In the genomic region with DNA sequence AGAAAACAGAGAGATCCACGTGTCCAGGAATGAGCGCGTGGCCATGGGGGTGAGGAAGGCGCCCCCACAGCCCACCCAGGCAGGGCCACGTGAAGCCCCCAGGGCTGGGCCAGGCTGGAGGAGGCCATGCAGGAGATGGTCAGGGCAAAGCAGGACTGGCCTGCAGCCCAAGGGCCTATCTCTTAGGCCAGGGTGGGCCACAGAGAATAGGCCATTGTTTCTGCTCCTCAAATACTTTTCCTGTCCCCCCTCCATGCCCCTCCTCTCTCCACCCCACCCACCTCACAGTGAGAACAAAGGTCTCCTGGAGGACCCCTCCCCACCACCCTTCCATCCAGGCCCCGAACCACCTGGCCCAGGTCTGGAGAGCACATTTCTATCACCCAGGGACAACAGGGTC, we compare ENCODE assay signal across 14 cellular contexts. TPM values are rescaled to one million over a fixed set of nuclear protein-coding genes. Genes with fewer than 3 reads are reported as not detected.
DNase-seq lines count a peak whose midpoint lies in the region; ATAC-seq and TF ChIP-seq lines count a peak whose summit lies in the region.
"Had no signal": no experiment of that assay in that cellular context is flagged by ENCODE, and none has a peak within 500 bp of the region (broad histone marks: within the 10 kb centered on the region; RNA-seq: fewer than 3 reads in every experiment).

No MANE protein-coding gene starts in this region.

- no peaks in the 10 kb centered on the region for H3K79me2 ChIP-seq in PC-9 (ENCODE audit: low read depth)

- H3K27me3 ChIP-seq in cardiac muscle cell: no peaks in the 10 kb centered on the region
- H3K27me3 ChIP-seq in layer of hippocampus (ENCODE audit: control insufficient read depth, insufficient read depth, low read length): no peaks in the 10 kb centered on the region
- H3K27me3 ChIP-seq in PC-9 (ENCODE audit: insufficient read depth, low read depth): no peaks in the 10 kb centered on the region

- H3K36me3 ChIP-seq in cardiac muscle cell: no peaks in the 10 kb centered on the region
- no peaks in the 10 kb centered on the region for H3K36me3 ChIP-seq in PC-9 (ENCODE audit: low read depth)

- CTCF ChIA-PET in PC-9 (lab: Charles Lee): no interaction called here

- no TSS peak for BruUV-seq in PC-9 (replicated peaks; lab: Mats Ljungman, UMichigan)

- no peak overlapping the region for H3K4me3 Mint-ChIP-seq in CD14-positive monocyte
- H3K4me3 Mint-ChIP-seq in activated T-helper 1 cell treated with anti-CD3 and anti-CD28 coated beads, Interleukin-12 subunit alpha, Interleukin-12 subunit beta, Interleukin-2, Interleukin-4 antibody, amounts not matched to agents 30 ng/mL and 10 ng/mL and 1 ng/mL, durations not matched to agents 14 hours and 24 hours and 36 hours: no peak overlapping the region
- no peak overlapping the region for H3K4me3 Mint-ChIP-seq in T-helper 2 cell treated with Interferon-gamma antibody and Interleukin-4, amounts not matched to agents 5 μg/mL and 100 μg/mL, for 36 hours
- H3K4me3 Mint-ChIP-seq: activated CD4-positive, alpha-beta T cell treated with anti-CD3 and anti-CD28 coated beads, Interleukin-2, amount 10 ng/mL, durations not matched to agents 7 days and 5 days; T-helper 1 cell treated with Interleukin-12 subunit alpha and Interleukin-12 subunit beta and Interleukin-4 antibody, amounts not matched to agents 30 μg/mL and 1 μg/mL, for 36 hours had no signal

- peaks cover 4% of the 10 kb centered on the region for H3K4me1 Mint-ChIP-seq in CD14-positive monocyte
- peaks cover 3% of the 10 kb centered on the region for H3K4me1 Mint-ChIP-seq in activated T-helper 1 cell treated with anti-CD3 and anti-CD28 coated beads, Interleukin-12 subunit alpha, Interleukin-12 subunit beta, Interleukin-2, Interleukin-4 antibody, amounts not matched to agents 30 ng/mL and 10 ng/mL and 1 ng/mL, durations not matched to agents 14 hours and 24 hours and 36 hours (ENCODE audit: low read depth)
- H3K4me1 Mint-ChIP-seq in T-helper 2 cell treated with Interferon-gamma antibody and Interleukin-4, amounts not matched to agents 5 μg/mL and 100 μg/mL, for 36 hours (ENCODE audit: low read depth): no peaks in the 10 kb centered on the region
- H3K4me1 Mint-ChIP-seq: activated CD4-positive, alpha-beta T cell treated with anti-CD3 and anti-CD28 coated beads, Interleukin-2, amount 10 ng/mL, durations not matched to agents 7 days and 5 days had no signal

- intact Hi-C loops in cardiac septum (cut with DNase I): no loop called here
- intact Hi-C loops in sciatic nerve (cut with DNase I): no loop called here
- intact Hi-C loops in CD14-positive monocyte (cut with micrococcal nuclease): no loop called here
- intact Hi-C loops in activated T-helper 1 cell treated with anti-CD3 and anti-CD28 coated beads, Interleukin-12 subunit alpha, Interleukin-12 subunit beta, Interleukin-2, Interleukin-4 antibody, amounts not matched to agents 30 ng/mL and 10 ng/mL and 1 ng/mL, durations not matched to agents 14 hours and 24 hours and 36 hours (cut with micrococcal nuclease): no loop called here
- intact Hi-C loops in PC-9 (cut with micrococcal nuclease; ENCODE audit: unreplicated experiment): no loop called here

- TF ChIP-seq CTCF in cardiac muscle cell (IDR thresholded peaks at IDR 0.05; ENCODE audit: low read depth, low read length) (no peak), CD14-positive monocyte (IDR thresholded peaks at IDR 0.05) (no peak), PC-9 (conservative IDR thresholded peaks at IDR 0.05) (no peak)

- POLR2A ChIA-PET in PC-9 (lab: Charles Lee; ENCODE audit: unreplicated experiment): interaction anchor here (0.6 kb wide), 2 partner anchors 10 to 437 kb away, joined by 3 to 4 read pairs; no protein-coding TSS in a partner anchor

- no peak overlapping the region for H3K27ac Mint-ChIP-seq in CD14-positive monocyte
- H3K27ac Mint-ChIP-seq in activated T-helper 1 cell treated with anti-CD3 and anti-CD28 coated beads, Interleukin-12 subunit alpha, Interleukin-12 subunit beta, Interleukin-2, Interleukin-4 antibody, amounts not matched to agents 30 ng/mL and 10 ng/mL and 1 ng/mL, durations not matched to agents 14 hours and 24 hours and 36 hours: no peak overlapping the region
- H3K27ac Mint-ChIP-seq in T-helper 2 cell treated with Interferon-gamma antibody and Interleukin-4, amounts not matched to agents 5 μg/mL and 100 μg/mL, for 36 hours: no peak overlapping the region
- H3K27ac Mint-ChIP-seq: activated CD4-positive, alpha-beta T cell treated with anti-CD3 and anti-CD28 coated beads, Interleukin-2, amount 10 ng/mL, durations not matched to agents 7 days and 5 days; T-helper 1 cell treated with Interleukin-12 subunit alpha and Interleukin-12 subunit beta and Interleukin-4 antibody, amounts not matched to agents 30 μg/mL and 1 μg/mL, for 36 hours had no signal

- peaks cover 19 to 37% (median 28%) of the 10 kb centered on the region in 3 donors for H3K27me3 Mint-ChIP-seq in CD14-positive monocyte (ENCODE audit: low read depth in 3 of 3)
- peaks cover 29% of the 10 kb centered on the region for H3K27me3 Mint-ChIP-seq in activated T-helper 1 cell treated with anti-CD3 and anti-CD28 coated beads, Interleukin-12 subunit alpha, Interleukin-12 subunit beta, Interleukin-2, Interleukin-4 antibody, amounts not matched to agents 30 ng/mL and 10 ng/mL and 1 ng/mL, durations not matched to agents 14 hours and 24 hours and 36 hours (ENCODE audit: insufficient read depth)
- peaks cover 34% of the 10 kb centered on the region for H3K27me3 Mint-ChIP-seq in T-helper 2 cell treated with Interferon-gamma antibody and Interleukin-4, amounts not matched to agents 5 μg/mL and 100 μg/mL, for 36 hours (ENCODE audit: low read depth)

- no peaks in the 10 kb centered on the region for H3K36me3 Mint-ChIP-seq in CD14-positive monocyte
- H3K36me3 Mint-ChIP-seq in activated T-helper 1 cell treated with anti-CD3 and anti-CD28 coated beads, Interleukin-12 subunit alpha, Interleukin-12 subunit beta, Interleukin-2, Interleukin-4 antibody, amounts not matched to agents 30 ng/mL and 10 ng/mL and 1 ng/mL, durations not matched to agents 14 hours and 24 hours and 36 hours (ENCODE audit: low read depth): no peaks in the 10 kb centered on the region
- no peaks in the 10 kb centered on the region for H3K36me3 Mint-ChIP-seq in T-helper 2 cell treated with Interferon-gamma antibody and Interleukin-4, amounts not matched to agents 5 μg/mL and 100 μg/mL, for 36 hours (ENCODE audit: low read depth)

- peak overlapping the region; percentile 73 for H3K27ac ChIP-seq in cardiac muscle cell
- H3K27ac ChIP-seq in layer of hippocampus (ENCODE audit: low read depth, low read length): peak overlapping the region; percentile 52
- H3K27ac ChIP-seq in PC-9: no peak overlapping the region

- no peak for DNase-seq in cardiac muscle cell (ENCODE audit: low read depth in 1 of 2, low spot score in 1 of 2)
- no peak for DNase-seq in cardiac septum (ENCODE audit: low spot score)
- no peak for DNase-seq in sciatic nerve (ENCODE audit: low spot score)
- DNase-seq in CD14-positive monocyte (ENCODE audit: low spot score): no peak
- no peak for DNase-seq in activated T-helper 1 cell treated with anti-CD3 and anti-CD28 coated beads, Interleukin-12 subunit alpha, Interleukin-12 subunit beta, Interleukin-2, Interleukin-4 antibody, amounts not matched to agents 30 ng/mL and 10 ng/mL and 1 ng/mL, durations not matched to agents 14 hours and 24 hours and 36 hours (ENCODE audit: low spot score)
- DNase-seq in T-helper 2 cell treated with Interferon-gamma antibody and Interleukin-4, amounts not matched to agents 5 μg/mL and 100 μg/mL, for 36 hours (ENCODE audit: low spot score): no peak
- no peak for DNase-seq in PC-9
- DNase-seq: activated CD4-positive, alpha-beta T cell treated with anti-CD3 and anti-CD28 coated beads, Interleukin-2, amount 10 ng/mL, durations not matched to agents 7 days and 5 days; PC-3; stimulated activated CD4-positive, alpha-beta T cell treated with anti-CD3 and anti-CD28 coated beads, Interleukin-2, amount 100 ng/mL, for 24 hours; stimulated activated naive CD4-positive, alpha-beta T cell treated with Interleukin-2 at 50 U/mL for 16 hours had no signal

- H3F3A ChIP-seq in PC-9 (ENCODE audit: insufficient read depth, low read depth): peaks cover 28% of the 10 kb centered on the region; the same call in 1 of the 2 replicates

- peaks cover 0 to 2% (median 0%) of the 10 kb centered on the region in 7 donors for H3K9me3 Mint-ChIP-seq in CD14-positive monocyte
- H3K9me3 Mint-ChIP-seq in activated T-helper 1 cell treated with anti-CD3 and anti-CD28 coated beads, Interleukin-12 subunit alpha, Interleukin-12 subunit beta, Interleukin-2, Interleukin-4 antibody, amounts not matched to agents 30 ng/mL and 10 ng/mL and 1 ng/mL, durations not matched to agents 14 hours and 24 hours and 36 hours: no peaks in the 10 kb centered on the region
- no peaks in the 10 kb centered on the region for H3K9me3 Mint-ChIP-seq in T-helper 2 cell treated with Interferon-gamma antibody and Interleukin-4, amounts not matched to agents 5 μg/mL and 100 μg/mL, for 36 hours
- H3K9me3 Mint-ChIP-seq: activated CD4-positive, alpha-beta T cell treated with anti-CD3 and anti-CD28 coated beads, Interleukin-2, amount 10 ng/mL, durations not matched to agents 7 days and 5 days; T-helper 1 cell treated with Interleukin-12 subunit alpha and Interleukin-12 subunit beta and Interleukin-4 antibody, amounts not matched to agents 30 μg/mL and 1 μg/mL, for 36 hours had no signal

- H3K9me2 ChIP-seq in PC-9 (ENCODE audit: insufficient read depth): no peaks in the 10 kb centered on the region

- peak; percentile 15 for ATAC-seq in sciatic nerve

- no peaks in the 10 kb centered on the region for H4K20me1 ChIP-seq in PC-9 (ENCODE audit: insufficient read depth)

- no peak overlapping the region for H3K4me2 ChIP-seq in PC-9

- H2AFZ ChIP-seq in PC-9: no peak overlapping the region

- H3K4me1 ChIP-seq in cardiac muscle cell (ENCODE audit: low read depth): peaks cover 26% of the 10 kb centered on the region
- H3K4me1 ChIP-seq in PC-9 (replicated peaks; ENCODE audit: insufficient read depth): peaks cover 25% of the 10 kb centered on the region

- H3K9me3 ChIP-seq in cardiac muscle cell (ENCODE audit: low read depth): no peaks in the 10 kb centered on the region
- H3K9me3 ChIP-seq in PC-9 (ENCODE audit: insufficient read depth, low read depth): no peaks in the 10 kb centered on the region

- no peak overlapping the region for H3K4me3 ChIP-seq in cardiac muscle cell
- H3K4me3 ChIP-seq in PC-9: no peak overlapping the region

RNA-seq across cellular contexts. Expression of a gene that starts 8.3 kb away (rescaled TPM):
- total RNA-seq in cardiac muscle cell: 8.9 and 12.7 TPM in 2 replicates
- polyA plus RNA-seq in cardiac muscle cell: 10.9 and 21.6 TPM in 2 replicates
- total RNA-seq in cardiac septum: 18.8 TPM
- total RNA-seq in sciatic nerve: 83.1 TPM
- polyA plus RNA-seq in CD14-positive monocyte: 1 to 10 TPM; 5.9 to 8.5 TPM
- 1.1 and 1.5 TPM in 2 replicates for total RNA-seq in activated T-helper 1 cell treated with anti-CD3 and anti-CD28 coated beads, Interleukin-12 subunit alpha, Interleukin-12 subunit beta, Interleukin-2, Interleukin-4 antibody, amounts not matched to agents 30 ng/mL and 10 ng/mL and 1 ng/mL, durations not matched to agents 14 hours and 24 hours and 36 hours
- 94.0 and 110 TPM in 2 replicates for total RNA-seq in PC-9 (2021)

RNA-seq across cellular contexts. Expression of a gene that starts 27.9 kb away (rescaled TPM):
- total RNA-seq in cardiac muscle cell (not detected in 2 replicates), cardiac septum (not detected), sciatic nerve (not detected), PC-9 (2021) (not detected in 2 replicates)
- polyA plus RNA-seq in cardiac muscle cell (not detected in 2 replicates), CD14-positive monocyte (100 to 1,000 TPM; 654 to 878 TPM)
- total RNA-seq in activated T-helper 1 cell treated with anti-CD3 and anti-CD28 coated beads, Interleukin-12 subunit alpha, Interleukin-12 subunit beta, Interleukin-2, Interleukin-4 antibody, amounts not matched to agents 30 ng/mL and 10 ng/mL and 1 ng/mL, durations not matched to agents 14 hours and 24 hours and 36 hours: not detected in 2 replicates
- total RNA-seq: activated CD4-positive, alpha-beta T cell treated with anti-CD3 and anti-CD28 coated beads, Interleukin-2, amount 10 ng/mL, durations not matched to agents 7 days and 5 days; M059J; PC-3 had no signal

RNA-seq across cellular contexts. Expression of a gene that starts 32.8 kb away (rescaled TPM):
- total RNA-seq in cardiac muscle cell: 3.3 and 4.5 TPM in 2 replicates
- 2.1 and 3.9 TPM in 2 replicates for polyA plus RNA-seq in cardiac muscle cell
- 6.0 TPM for total RNA-seq in cardiac septum
- 31.6 TPM for total RNA-seq in sciatic nerve
- not detected for polyA plus RNA-seq in CD14-positive monocyte
- not detected in 2 replicates for total RNA-seq in activated T-helper 1 cell treated with anti-CD3 and anti-CD28 coated beads, Interleukin-12 subunit alpha, Interleukin-12 subunit beta, Interleukin-2, Interleukin-4 antibody, amounts not matched to agents 30 ng/mL and 10 ng/mL and 1 ng/mL, durations not matched to agents 14 hours and 24 hours and 36 hours
- 63.9 and 76.7 TPM in 2 replicates for total RNA-seq in PC-9 (2021)
- total RNA-seq: activated CD4-positive, alpha-beta T cell treated with anti-CD3 and anti-CD28 coated beads, Interleukin-2, amount 10 ng/mL, durations not matched to agents 7 days and 5 days had no signal

RNA-seq across cellular contexts. Expression of a gene that starts 56.7 kb away (rescaled TPM):
- 91.9 and 114 TPM in 2 replicates for total RNA-seq in cardiac muscle cell
- polyA plus RNA-seq in cardiac muscle cell: 81.9 and 82.6 TPM in 2 replicates
- 32.5 TPM for total RNA-seq in cardiac septum
- 71.2 TPM for total RNA-seq in sciatic nerve
- 10 to 100 TPM; 19.8 to 24.8 TPM for polyA plus RNA-seq in CD14-positive monocyte
- 70.8 and 78.9 TPM in 2 replicates for total RNA-seq in activated T-helper 1 cell treated with anti-CD3 and anti-CD28 coated beads, Interleukin-12 subunit alpha, Interleukin-12 subunit beta, Interleukin-2, Interleukin-4 antibody, amounts not matched to agents 30 ng/mL and 10 ng/mL and 1 ng/mL, durations not matched to agents 14 hours and 24 hours and 36 hours
- total RNA-seq in PC-9 (2021): 99.2 and 102 TPM in 2 replicates
